12 cellular contexts compared by ENCODE assay signal in the genomic region with DNA sequence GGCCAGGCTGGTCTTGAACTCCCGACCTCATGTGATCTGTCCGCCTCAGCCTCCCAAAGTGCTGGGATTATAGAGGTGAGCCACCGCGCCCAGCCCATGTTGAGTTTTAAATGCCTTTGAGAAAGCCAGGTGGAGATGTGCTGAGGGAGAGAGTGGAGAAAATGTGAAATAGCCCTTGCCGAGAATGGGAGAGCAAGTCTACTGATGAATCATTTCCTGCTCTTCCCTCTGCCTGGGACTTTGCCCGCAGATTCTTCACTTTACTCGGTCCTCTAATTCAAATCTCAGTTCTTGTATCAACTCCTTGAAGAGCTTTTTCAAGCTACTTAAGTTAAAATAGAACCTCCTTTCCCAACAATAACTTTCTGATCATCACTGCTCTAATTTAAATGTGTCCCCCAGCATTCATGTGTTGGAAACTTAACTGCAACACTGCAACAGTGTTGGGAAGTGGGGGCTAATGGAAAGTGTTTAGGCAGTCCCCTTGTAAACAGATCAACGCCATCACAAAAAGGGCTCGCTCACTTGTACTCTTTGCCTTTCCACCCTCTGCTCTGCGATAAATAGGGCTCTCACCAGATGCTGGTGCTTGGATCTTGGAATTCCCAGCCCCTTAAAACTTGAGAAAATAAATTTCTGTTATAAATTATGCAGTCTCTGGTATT. TPM values are rescaled to one million over a fixed set of nuclear protein-coding genes. Genes with fewer than 3 reads are reported as not detected.
A peak's percentile ranks its signal among the peaks of the same experiment; 100 is the strongest.
DNase-seq lines count a peak whose midpoint lies in the region; ATAC-seq and TF ChIP-seq lines count a peak whose summit lies in the region.
"Had no signal": no experiment of that assay in that cellular context is flagged by ENCODE, and none has a peak within 500 bp of the region (broad histone marks: within the 10 kb centered on the region; RNA-seq: fewer than 3 reads in every experiment).

No MANE protein-coding gene starts in this region.

- in situ Hi-C loops in gastrocnemius medialis (cut with MboI; ENCODE audit: low sequenced_read_pairs in 4 of 4) = loop anchor here in 2 of 4 donors (25.0 kb wide), 1 partner anchor 118 kb away; no protein-coding TSS in a partner anchor

- TF ChIP-seq CTCF in RWPE2 (IDR thresholded peaks at IDR 0.05; ENCODE audit: poor library complexity, severe bottlenecking) = no peak
- no peak for TF ChIP-seq CTCF in gastrocnemius medialis (IDR thresholded peaks at IDR 0.05 in 4 of 5, conservative IDR thresholded peaks at IDR 0.05 in 1 of 5)

- H3K4me3 Mint-ChIP-seq in CD4-positive, alpha-beta memory T cell = no peak overlapping the region

- no peak for TF ChIP-seq POLR2A in gastrocnemius medialis (IDR thresholded peaks at IDR 0.05)

- H3K27me3 Mint-ChIP-seq in CD4-positive, alpha-beta memory T cell = no peaks in the 10 kb centered on the region

- peaks cover 5 to 14% (median 8%) of the 10 kb centered on the region in 4 donors for H3K4me1 Mint-ChIP-seq in CD4-positive, alpha-beta memory T cell

- no peaks in the 10 kb centered on the region for H3K27me3 ChIP-seq in RWPE2 (ENCODE audit: insufficient read depth, poor library complexity, severe bottlenecking)
- H3K27me3 ChIP-seq in gastrocnemius medialis = no peaks in the 10 kb centered on the region
- no peaks in the 10 kb centered on the region for H3K27me3 ChIP-seq in CD4-positive, alpha-beta memory T cell (ENCODE audit: insufficient read depth, low read length)
- H3K27me3 ChIP-seq: tibial nerve had no signal

- H3K9me3 ChIP-seq in RWPE2 (ENCODE audit: severe bottlenecking) = no peaks in the 10 kb centered on the region
- no peaks in the 10 kb centered on the region for H3K9me3 ChIP-seq in gastrocnemius medialis
- no peaks in the 10 kb centered on the region for H3K9me3 ChIP-seq in CD4-positive, alpha-beta memory T cell (ENCODE audit: control insufficient read depth in 1 of 2, low read length in 2 of 2)
- H3K9me3 ChIP-seq: tibial nerve had no signal

- H3K36me3 ChIP-seq in RWPE2 (ENCODE audit: low read depth) = no peaks in the 10 kb centered on the region
- no peaks in the 10 kb centered on the region for H3K36me3 ChIP-seq in gastrocnemius medialis
- H3K36me3 ChIP-seq in CD4-positive, alpha-beta memory T cell (ENCODE audit: insufficient read depth, low read length) = no peaks in the 10 kb centered on the region
- H3K36me3 ChIP-seq: tibial nerve had no signal

- ATAC-seq in RWPE2 (ENCODE audit: low read depth) (peak; percentile 81), gastrocnemius medialis (no peak), GM21737 (IDR thresholded peaks at IDR 0.05; ENCODE audit: unreplicated experiment) (no peak)

- H3K36me3 Mint-ChIP-seq in CD4-positive, alpha-beta memory T cell = peaks cover 12 to 25% of the 10 kb centered on the region in 2 donors

- H3K27ac ChIP-seq in RWPE2 (ENCODE audit: poor library complexity, severe bottlenecking) (peak overlapping the region; percentile 73), gastrocnemius medialis (peak overlapping the region; percentile 75 to 99 (median 82))
- no peak overlapping the region for H3K27ac ChIP-seq in CD4-positive, alpha-beta memory T cell (ENCODE audit: low read depth, low read length)

- H3K9me3 Mint-ChIP-seq in CD4-positive, alpha-beta memory T cell = peaks cover 0 to 2% (median 0%) of the 10 kb centered on the region in 8 donors

- no peak overlapping the region for H3K27ac Mint-ChIP-seq in CD4-positive, alpha-beta memory T cell

- intact Hi-C loops in gastrocnemius medialis (cut with DNase I; ENCODE audit: low total_unique reads) = no loop called here
- intact Hi-C loops in CD4-positive, alpha-beta memory T cell (cut with micrococcal nuclease) = loop anchor here (10.0 kb wide), 1 partner anchor 60 kb away; no protein-coding TSS in a partner anchor

- H3K4me3 ChIP-seq in RWPE2 (ENCODE audit: severe bottlenecking) = no peak overlapping the region
- H3K4me3 ChIP-seq in gastrocnemius medialis = no peak overlapping the region
- H3K4me3 ChIP-seq in CD4-positive, alpha-beta memory T cell (ENCODE audit: low read length in 2 of 2) = no peak overlapping the region
- H3K4me3 ChIP-seq: tibial nerve had no signal

- CTCF ChIA-PET in CD4-positive, alpha-beta memory T cell (lab: Charles Lee; ENCODE audit: partially characterized antibody) = no interaction called here

- H3K4me1 ChIP-seq in RWPE2 (ENCODE audit: insufficient read depth, poor library complexity, severe bottlenecking) (peaks cover 40% of the 10 kb centered on the region), gastrocnemius medialis (peaks cover 79 to 86% of the 10 kb centered on the region in 2 donors)
- H3K4me1 ChIP-seq in CD4-positive, alpha-beta memory T cell (ENCODE audit: insufficient read depth, low read length) = no peaks in the 10 kb centered on the region

- DNase-seq in GM04504 (ENCODE audit: low read depth) = peak; percentile 67
- peak; percentile 60 for DNase-seq in RWPE2 (ENCODE audit: low spot score)
- DNase-seq in fibroblast of peridontal ligament (ENCODE audit: extremely low read depth) = peak; percentile 71
- no peak for DNase-seq in gastrocnemius medialis
- DNase-seq in activated CD4-positive, alpha-beta T cell treated with anti-CD3 and anti-CD28 coated beads, Interleukin-2, amount 50 U/mL, for 4 hours = no peak
- no peak for DNase-seq in CD4-positive, alpha-beta memory T cell
- no peak for DNase-seq in activated CD8-positive, alpha-beta memory T cell treated with anti-CD3 and anti-CD28 coated beads, Interleukin-2, amount 50 U/mL, for 4 hours
- DNase-seq: KG1; NCI-H524; stimulated activated CD4-positive, alpha-beta T cell treated with anti-CD3 and anti-CD28 coated beads, Interleukin-4, amount 100 ng/mL, for 1 hour had no signal

- POLR2A ChIA-PET in CD4-positive, alpha-beta memory T cell (lab: Charles Lee; ENCODE audit: partially characterized antibody) = no interaction called here

RNA-seq across cellular contexts. Expression of gene OSBPL9, which starts 27.8 kb away (rescaled TPM):
- 100 to 1,000 TPM in 3 of 4 donors, 10 to 100 TPM in 1; 65.8 to 206 (median 136) TPM for total RNA-seq in gastrocnemius medialis
- total RNA-seq in CD4-positive, alpha-beta memory T cell = 10 to 100 TPM; 45.1 to 46.9 TPM
- polyA plus RNA-seq in CD4-positive, alpha-beta memory T cell = 10 to 100 TPM; 45.2 to 47.8 TPM

Comparison
In these comparisons a context has a peak if more than half of its experiments do, and no peak if none do; other contexts are left out.
1. DNase-seq: peak in GM04504 (single experiment), RWPE2 (single experiment) and fibroblast of peridontal ligament (single experiment); none in gastrocnemius medialis (0 of 2), activated CD4-positive, alpha-beta T cell treated with anti-CD3 and anti-CD28 coated beads, Interleukin-2, amount 50 U/mL, for 4 hours (0 of 2), CD4-positive, alpha-beta memory T cell (0 of 5) and activated CD8-positive, alpha-beta memory T cell treated with anti-CD3 and anti-CD28 coated beads, Interleukin-2, amount 50 U/mL, for 4 hours (single experiment).